Comparison of ENCODE assay signal across 8 cellular contexts in genomic region chr22:46149998-46150549, GRCh38. TPM values are rescaled to one million over a fixed set of nuclear protein-coding genes. Genes with fewer than 3 reads are reported as not detected.
DNase-seq lines count a peak whose midpoint lies in the region; ATAC-seq and TF ChIP-seq lines count a peak whose summit lies in the region.

Gene PPARA (plus strand): TSS chr22:46150526. CDS start chr22:46198384, 47,858 bp downstream.

- peaks cover 3% of the 10 kb centered on the region for H3K36me3 Mint-ChIP-seq in activated naive CD4-positive, alpha-beta T cell treated with anti-CD3 and anti-CD28 coated beads for 36 hours (ENCODE audit: low read depth)

- H3K4me2 ChIP-seq in neuronal stem cell (ENCODE audit: insufficient read depth, low read length, poor library complexity, severe bottlenecking): peak within 1 kb of the TSS; percentile 96

- peak; percentile 87 for DNase-seq in COLO829 (ENCODE audit: low spot score)
- DNase-seq in GM20000 (ENCODE audit: low spot score): peak; percentile 100
- peak in 66 of 76 experiments; percentile 25 to 87 (median 72) for DNase-seq in HUDEP-2 (lab: John Stamatoyannopoulos, UW; ENCODE audit: unreplicated experiment in 76 of 76)
- DNase-seq in SK-MEL-5 (ENCODE audit: low read depth, low spot score): peak; percentile 87
- DNase-seq in activated naive CD4-positive, alpha-beta T cell treated with anti-CD3 and anti-CD28 coated beads for 36 hours: peak; percentile 79
- DNase-seq in neuronal stem cell (ENCODE audit: low spot score): peak; percentile 56

- peak within 1 kb of the TSS; percentile 32 for H2BK120ac ChIP-seq in neuronal stem cell (ENCODE audit: low read depth, low read length)

- H3K36me3 ChIP-seq in gastroesophageal sphincter (peaks cover 0 to 19% of the 10 kb centered on the region in 2 donors), neuronal stem cell (replicated peaks in 1 of 2; ENCODE audit: control insufficient read depth in 2 of 2, insufficient read depth in 2 of 2, low read length in 2 of 2) (no peaks in the 10 kb centered on the region), subcutaneous abdominal adipose tissue (ENCODE audit: control insufficient read depth in 5 of 5, insufficient read depth in 5 of 5, low read length in 5 of 5) (peaks cover 0 to 5% (median 0%) of the 10 kb centered on the region in 5 donors)

- ATAC-seq in gastroesophageal sphincter: peak; percentile 94

- peaks cover 0 to 45% (median 21%) of the 10 kb centered on the region in 3 donors for H3K4me1 ChIP-seq in gastroesophageal sphincter
- H3K4me1 ChIP-seq in neuronal stem cell (ENCODE audit: control insufficient read depth in 2 of 2, insufficient read depth in 1 of 2, low read depth in 1 of 2, low read length in 2 of 2): peaks cover 4 to 10% of the 10 kb centered on the region in 2 donors
- peaks cover 11 to 55% (median 43%) of the 10 kb centered on the region in 5 donors for H3K4me1 ChIP-seq in subcutaneous abdominal adipose tissue (ENCODE audit: control insufficient read depth in 5 of 5, insufficient read depth in 5 of 5, low read length in 5 of 5)

- CTCF ChIA-PET in activated naive CD4-positive, alpha-beta T cell treated with anti-CD3 and anti-CD28 coated beads for 36 hours (lab: Charles Lee): no interaction called here

- peak within 1 kb of the TSS; percentile 92 for H3K18ac ChIP-seq in neuronal stem cell (ENCODE audit: low read length)

- no peak within 1 kb of the TSS for H4K8ac ChIP-seq in neuronal stem cell (ENCODE audit: low read depth, low read length)

- peak within 1 kb of the TSS; percentile 76 for H3K4me3 Mint-ChIP-seq in activated naive CD4-positive, alpha-beta T cell treated with anti-CD3 and anti-CD28 coated beads for 36 hours

- H3K14ac ChIP-seq in neuronal stem cell (ENCODE audit: low read length): no peak within 1 kb of the TSS

- peaks cover 8% of the 10 kb centered on the region for H3K27me3 Mint-ChIP-seq in activated naive CD4-positive, alpha-beta T cell treated with anti-CD3 and anti-CD28 coated beads for 36 hours (ENCODE audit: low read depth)

- no peak within 1 kb of the TSS for H2BK12ac ChIP-seq in neuronal stem cell (ENCODE audit: low read length)

- H2BK5ac ChIP-seq in neuronal stem cell (ENCODE audit: low read length): no peak within 1 kb of the TSS

- H3K23ac ChIP-seq in neuronal stem cell (ENCODE audit: low read depth, low read length, poor library complexity): peak within 1 kb of the TSS; percentile 13

- in situ Hi-C loops in SK-MEL-5 (cut with HindIII; ENCODE audit: low pct_unique_long_range_greater_than_20kb, low sequenced_read_pairs): loop anchor here (10.0 to 25.0 kb wide), 3 partner anchors 112 to 185 kb away; partner anchors contain the start of genes CDPF1, PKDREJ, TRMU and TTC38

- TF ChIP-seq CTCF in GM20000 (IDR thresholded peaks at IDR 0.05; ENCODE audit: extremely low read depth, missing control alignments): no peak
- TF ChIP-seq CTCF in gastroesophageal sphincter (IDR thresholded peaks at IDR 0.05): no peak

- no peak within 1 kb of the TSS for H3K27ac Mint-ChIP-seq in activated naive CD4-positive, alpha-beta T cell treated with anti-CD3 and anti-CD28 coated beads for 36 hours

- H3K27ac ChIP-seq in gastroesophageal sphincter (peak within 1 kb of the TSS; percentile 80 to 97 (median 85)), neuronal stem cell (replicated peaks; ENCODE audit: low read length) (no peak within 1 kb of the TSS), subcutaneous abdominal adipose tissue (ENCODE audit: low read depth, low read length) (peak within 1 kb of the TSS; percentile 60)

- no peak within 1 kb of the TSS for H4K91ac ChIP-seq in neuronal stem cell (ENCODE audit: low read depth, low read length, poor library complexity)

- H3K4me3 ChIP-seq in gastroesophageal sphincter (peak within 1 kb of the TSS; percentile 87 to 97), neuronal stem cell (ENCODE audit: low read length in 2 of 2) (peak within 1 kb of the TSS; percentile 58 to 89), subcutaneous abdominal adipose tissue (ENCODE audit: low read depth in 1 of 5, low read length in 5 of 5) (peak within 1 kb of the TSS; percentile 6 to 79 (median 78))

- intact Hi-C loops in activated naive CD4-positive, alpha-beta T cell treated with anti-CD3 and anti-CD28 coated beads for 36 hours (cut with micrococcal nuclease): no loop called here

- TF ChIP-seq POLR2A in gastroesophageal sphincter (IDR thresholded peaks at IDR 0.05): peak; percentile 49 to 60

- H2AFZ ChIP-seq in neuronal stem cell (ENCODE audit: low read length): peak within 1 kb of the TSS; percentile 99

- peak within 1 kb of the TSS; percentile 82 for H3K9ac ChIP-seq in neuronal stem cell (ENCODE audit: low read depth, low read length, poor library complexity)
- H3K9ac ChIP-seq in subcutaneous abdominal adipose tissue (ENCODE audit: low read length in 5 of 5): peak within 1 kb of the TSS in 4 of 5 donors; percentile 70 to 83 (median 82)

- H2AK5ac ChIP-seq in neuronal stem cell (ENCODE audit: low read depth, low read length): peak within 1 kb of the TSS; percentile 34

- no peak within 1 kb of the TSS for H3K4ac ChIP-seq in neuronal stem cell (ENCODE audit: low read length)

- TF ChIP-seq EP300 in gastroesophageal sphincter (IDR thresholded peaks at IDR 0.05): no peak

- WGBS in gastroesophageal sphincter (ENCODE audit: low coverage in 1 of 2), 2 donors: 0% methylated on average over 5 of the region's 83 CpGs; no CpG with 5 or more reads in 1 of the 2 donors
- no CpG with 5 or more reads among the region's 83 CpGs for WGBS in neuronal stem cell (ENCODE audit: extremely low coverage in 2 of 2, insufficient read length in 2 of 2, insufficient replicate concordance in 1 of 2), 2 donors

- H3K9me3 ChIP-seq in gastroesophageal sphincter (no peaks in the 10 kb centered on the region), neuronal stem cell (replicated peaks in 1 of 2; ENCODE audit: control insufficient read depth in 2 of 2, insufficient read depth in 1 of 2, low read depth in 1 of 2, low read length in 2 of 2) (no peaks in the 10 kb centered on the region), subcutaneous abdominal adipose tissue (ENCODE audit: control insufficient read depth in 5 of 5, low read length in 5 of 5) (no peaks in the 10 kb centered on the region)

- H3K9me3 Mint-ChIP-seq in activated naive CD4-positive, alpha-beta T cell treated with anti-CD3 and anti-CD28 coated beads for 36 hours: no peaks in the 10 kb centered on the region

- no peaks in the 10 kb centered on the region for H3K27me3 ChIP-seq in gastroesophageal sphincter
- peaks cover 8 to 70% (median 54%) of the 10 kb centered on the region in 3 experiments for H3K27me3 ChIP-seq in neuronal stem cell (ENCODE audit: control insufficient read depth in 3 of 3, insufficient read depth in 3 of 3, low read depth in 1 of 3, low read length in 3 of 3)
- no peaks in the 10 kb centered on the region for H3K27me3 ChIP-seq in subcutaneous abdominal adipose tissue (ENCODE audit: control insufficient read depth in 5 of 5, insufficient read depth in 4 of 5, low read length in 5 of 5)

- no peak within 1 kb of the TSS for H2BK15ac ChIP-seq in neuronal stem cell (ENCODE audit: low read length)

- H3K79me1 ChIP-seq in neuronal stem cell (ENCODE audit: low read depth, low read length): no peaks in the 10 kb centered on the region

- peaks cover 10% of the 10 kb centered on the region for H3K4me1 Mint-ChIP-seq in activated naive CD4-positive, alpha-beta T cell treated with anti-CD3 and anti-CD28 coated beads for 36 hours (ENCODE audit: low read depth)

RNA-seq across cellular contexts. Expression of gene PPARA, which starts in this region (rescaled TPM):
- 10.6 and 12.2 TPM in 2 replicates for total RNA-seq in SK-MEL-5 (2014; rRNA removed; shearing (Covaris generic))
- 12.2 and 13.8 TPM in 2 replicates for polyA plus RNA-seq in SK-MEL-5 (2015; cell fraction: cytosol; rRNA removed)
- polyA plus RNA-seq in SK-MEL-5 (2015; cell fraction: nucleus; rRNA removed): 8.0 and 13.0 TPM in 2 replicates
- total RNA-seq in activated naive CD4-positive, alpha-beta T cell treated with anti-CD3 and anti-CD28 coated beads for 36 hours: 1 to 10 TPM; 4.9 to 6.5 TPM
- total RNA-seq in gastroesophageal sphincter: 10 to 100 TPM; 19.5 to 28.5 (median 26.9) TPM
- polyA plus RNA-seq in neuronal stem cell (2013, experiment 1 of 2): 4.4 TPM
- polyA plus RNA-seq in neuronal stem cell (2013, experiment 2 of 2): 4.3 TPM
